In the genomic region with DNA sequence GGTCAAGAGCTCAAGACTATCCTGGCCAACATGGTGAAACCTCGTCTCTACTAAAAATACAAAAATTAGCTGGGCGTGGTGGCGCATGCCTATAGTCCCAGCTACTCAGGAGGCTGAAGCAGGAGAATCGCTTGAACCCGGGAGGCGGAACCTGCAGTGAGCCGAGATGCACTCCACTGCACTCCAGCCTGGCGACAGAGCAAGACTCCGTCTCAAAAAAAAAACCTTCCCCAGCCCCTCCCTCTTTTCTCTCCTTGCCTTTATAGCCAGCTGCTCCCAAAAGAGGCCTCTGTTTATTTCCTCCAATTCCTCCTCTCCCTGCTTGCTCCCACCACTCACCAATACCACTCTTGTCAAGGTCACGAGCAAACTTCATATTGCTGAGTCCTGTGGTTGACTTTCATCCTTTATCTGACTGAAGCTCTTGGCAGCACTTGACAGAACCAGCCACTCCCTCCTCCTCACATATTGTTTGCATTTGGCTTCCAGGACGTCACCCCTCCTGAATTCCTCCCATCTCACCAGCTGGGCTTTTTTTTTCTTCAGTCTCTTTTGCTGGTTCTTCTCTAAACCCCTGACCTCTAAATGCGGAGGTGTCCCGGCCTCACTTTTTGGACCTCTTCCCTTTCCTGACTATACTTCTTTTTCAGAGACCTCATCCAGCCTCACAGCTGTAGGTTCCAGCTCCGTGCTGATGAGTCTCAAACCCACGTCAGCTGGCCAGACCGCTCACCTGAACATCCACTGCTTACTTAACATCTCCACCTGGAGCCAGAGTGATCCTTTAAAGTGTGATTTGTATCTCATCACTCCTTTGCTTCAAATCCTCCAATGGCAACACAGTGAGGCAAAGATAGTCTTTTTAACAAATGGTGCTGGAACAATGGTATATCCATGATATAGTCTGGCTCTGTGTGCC, we compare ENCODE assay signal across 11 cellular contexts.
DNase-seq lines count a peak whose midpoint lies in the region; ATAC-seq lines count a peak whose summit lies in the region.
"Had no signal": no experiment of that assay in that cellular context is flagged by ENCODE, and none has a peak within 500 bp of the region (broad histone marks: within the 10 kb centered on the region; RNA-seq: fewer than 3 reads in every experiment).

No MANE protein-coding gene starts in this region.

- ATAC-seq in left lobe of liver (no peak), HG03378 (IDR thresholded peaks at IDR 0.05; ENCODE audit: unreplicated experiment) (no peak)
- ATAC-seq: gastrocnemius medialis had no signal

- DNase-seq in AG20443 (ENCODE audit: low spot score): peak; percentile 69
- DNase-seq in HCEC 1CT: peak; percentile 16
- DNase-seq in amniotic stem cell (lab: John Stamatoyannopoulos, UW): peak; percentile 13
- DNase-seq in left lobe of liver (ENCODE audit: low spot score): peak; percentile 16
- DNase-seq in NCI-H1048 (lab: John Stamatoyannopoulos, UW): no peak
- no peak for DNase-seq in epidermal melanocyte (ENCODE audit: insufficient read length, low spot score)
- DNase-seq in NCI-H2107 (lab: John Stamatoyannopoulos, UW): no peak
- DNase-seq: activated CD4-positive, alpha-beta T cell treated with anti-CD3 and anti-CD28 coated beads for 48 hours; gastrocnemius medialis; RPMI8226 had no signal

Comparison
In these comparisons a context has a peak if more than half of its experiments do, and no peak if none do; other contexts are left out.
1. DNase-seq: peak in AG20443 (single experiment), HCEC 1CT (single experiment), amniotic stem cell (single experiment) and left lobe of liver (single experiment); none in NCI-H1048 (single experiment), epidermal melanocyte (single experiment) and NCI-H2107 (single experiment).